Comparison of ENCODE assay signal across 22 cellular contexts in genomic region chr14:100834441-100835277, GRCh38. TPM values are rescaled to one million over a fixed set of nuclear protein-coding genes. Genes with fewer than 3 reads are reported as not detected.
"Had no signal": no experiment of that assay in that cellular context is flagged by ENCODE, and none has a peak within 500 bp of the region (broad histone marks: within the 10 kb centered on the region; RNA-seq: fewer than 3 reads in every experiment).

No MANE protein-coding gene starts in this region.

- H3K36me3 ChIP-seq: cardiac muscle cell had no signal

- H3K9ac ChIP-seq: KMS-11 had no signal

- H3K27me3 ChIP-seq: brain microvascular endothelial cell, cardiac muscle cell had no signal

- H3K27ac ChIP-seq: brain microvascular endothelial cell, cardiac muscle cell, KMS-11, SK-N-MC, VCaP had no signal

- ATAC-seq: activated T-helper 17 cell treated with anti-CD3 and anti-CD28 coated beads, Interleukin-2, amount 50 U/mL, for 72 hours; PC-3 had no signal

- H3K4me3 ChIP-seq: cardiac muscle cell, SK-N-MC had no signal

- H3K4me2 ChIP-seq: KMS-11 had no signal

- DNase-seq: activated CD4-positive, alpha-beta memory T cell treated with anti-CD3 and anti-CD28 coated beads for 36 hours; activated CD4-positive, alpha-beta T cell treated with anti-CD3 and anti-CD28 coated beads, Interleukin-2, amount 10 ng/mL, durations not matched to agents 7 days and 5 days; activated CD4-positive, CD25-positive, alpha-beta regulatory T cell; activated gamma-delta T cell; activated naive CD4-positive, alpha-beta T cell treated with anti-CD3 and anti-CD28 coated beads for 36 hours; activated T-cell treated with anti-CD3 and anti-CD28 coated beads for 4 hours; activated T-cell treated with anti-CD3 and anti-CD28 coated beads, Interleukin-2, amount 50 U/mL, for 48 hours; amygdala; brain microvascular endothelial cell; NCI-H146; NCI-H187 treated with DMSO at 0.1 percent for 48 hours; NCI-H2081 treated with DMSO at 0.1 percent for 48 hours; NCI-H446; PC-3; T-helper 1 cell had no signal

RNA-seq across cellular contexts. Expression of gene MEG3, which starts 8.7 kb away (rescaled TPM):
- total RNA-seq: activated CD4-positive, alpha-beta memory T cell treated with anti-CD3 and anti-CD28 coated beads for 36 hours; activated CD4-positive, alpha-beta T cell treated with anti-CD3 and anti-CD28 coated beads, Interleukin-2, amount 10 ng/mL, durations not matched to agents 7 days and 5 days; activated CD8-positive, alpha-beta memory T cell treated with anti-CD3 and anti-CD28 coated beads for 36 hours; activated naive CD4-positive, alpha-beta T cell treated with anti-CD3 and anti-CD28 coated beads for 36 hours; activated T-helper 17 cell treated with anti-CD3 and anti-CD28 coated beads, Interleukin-2, amount 50 U/mL, for 72 hours; cardiac muscle cell; PC-3; T-helper 2 cell treated with Interferon-gamma antibody and Interleukin-4, amounts not matched to agents 100 ng/mL and 5 ng/mL, for 36 hours had no signal
